1 cellular context compared by ENCODE assay signal in the genomic region with DNA sequence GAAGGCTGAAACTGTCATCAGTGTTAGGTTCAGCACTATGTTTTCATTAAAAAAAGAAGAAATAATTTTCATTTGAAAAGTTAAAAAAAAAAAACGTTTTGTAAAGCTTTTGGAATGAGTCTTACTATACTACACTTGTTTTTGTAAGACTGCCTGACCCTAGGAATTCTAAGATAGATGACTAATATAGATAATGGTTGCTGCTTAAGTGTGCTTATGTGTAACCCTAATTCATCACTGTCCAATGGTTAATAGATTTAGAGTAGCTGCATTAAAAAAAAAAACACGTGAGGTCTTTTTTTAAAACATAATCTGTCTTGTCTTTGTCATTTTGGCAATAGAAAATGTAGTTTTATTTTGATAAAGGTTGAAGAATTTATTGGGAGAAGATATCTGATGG.
TF ChIP-seq lines count a peak whose summit lies in the region.

No MANE protein-coding gene starts in this region.

TF ChIP-seq in SK-N-SH, 30 proteins besides CTCF, POLR2A, EP300 and RAD21 (continued from another document):
- TF ChIP-seq MEF2A (IDR thresholded peaks at IDR 0.05; ENCODE audit: borderline replicate concordance, low read depth) (no peak), YY1 (IDR thresholded peaks at IDR 0.05; ENCODE audit: low read depth) (no peak)
